1 cellular context compared by ENCODE assay signal in the genomic region with DNA sequence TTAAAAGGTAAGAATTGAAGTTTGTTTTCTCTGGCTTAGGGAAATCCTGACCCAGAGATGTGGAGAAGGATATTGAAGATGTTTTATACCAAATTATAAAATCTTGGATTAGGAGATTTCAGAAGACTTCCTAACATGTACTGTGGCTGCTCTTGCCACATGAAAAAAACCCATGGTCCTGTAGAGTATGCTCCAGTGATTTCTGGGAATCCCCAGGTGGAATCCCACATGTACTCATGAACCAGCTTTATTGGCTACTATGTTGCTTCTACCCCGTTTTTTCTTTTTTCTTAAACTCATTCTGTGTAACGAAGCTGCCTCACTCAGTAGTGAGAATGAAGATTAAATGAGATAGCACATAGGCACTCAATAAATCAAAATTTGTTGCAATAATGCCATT.
TF ChIP-seq lines count a peak whose summit lies in the region.

No MANE protein-coding gene starts in this region.

TF ChIP-seq in GM23338, 12 proteins besides CTCF, POLR2A, EP300 and RAD21 (continued from another document):
- TF ChIP-seq, protein P1, sequence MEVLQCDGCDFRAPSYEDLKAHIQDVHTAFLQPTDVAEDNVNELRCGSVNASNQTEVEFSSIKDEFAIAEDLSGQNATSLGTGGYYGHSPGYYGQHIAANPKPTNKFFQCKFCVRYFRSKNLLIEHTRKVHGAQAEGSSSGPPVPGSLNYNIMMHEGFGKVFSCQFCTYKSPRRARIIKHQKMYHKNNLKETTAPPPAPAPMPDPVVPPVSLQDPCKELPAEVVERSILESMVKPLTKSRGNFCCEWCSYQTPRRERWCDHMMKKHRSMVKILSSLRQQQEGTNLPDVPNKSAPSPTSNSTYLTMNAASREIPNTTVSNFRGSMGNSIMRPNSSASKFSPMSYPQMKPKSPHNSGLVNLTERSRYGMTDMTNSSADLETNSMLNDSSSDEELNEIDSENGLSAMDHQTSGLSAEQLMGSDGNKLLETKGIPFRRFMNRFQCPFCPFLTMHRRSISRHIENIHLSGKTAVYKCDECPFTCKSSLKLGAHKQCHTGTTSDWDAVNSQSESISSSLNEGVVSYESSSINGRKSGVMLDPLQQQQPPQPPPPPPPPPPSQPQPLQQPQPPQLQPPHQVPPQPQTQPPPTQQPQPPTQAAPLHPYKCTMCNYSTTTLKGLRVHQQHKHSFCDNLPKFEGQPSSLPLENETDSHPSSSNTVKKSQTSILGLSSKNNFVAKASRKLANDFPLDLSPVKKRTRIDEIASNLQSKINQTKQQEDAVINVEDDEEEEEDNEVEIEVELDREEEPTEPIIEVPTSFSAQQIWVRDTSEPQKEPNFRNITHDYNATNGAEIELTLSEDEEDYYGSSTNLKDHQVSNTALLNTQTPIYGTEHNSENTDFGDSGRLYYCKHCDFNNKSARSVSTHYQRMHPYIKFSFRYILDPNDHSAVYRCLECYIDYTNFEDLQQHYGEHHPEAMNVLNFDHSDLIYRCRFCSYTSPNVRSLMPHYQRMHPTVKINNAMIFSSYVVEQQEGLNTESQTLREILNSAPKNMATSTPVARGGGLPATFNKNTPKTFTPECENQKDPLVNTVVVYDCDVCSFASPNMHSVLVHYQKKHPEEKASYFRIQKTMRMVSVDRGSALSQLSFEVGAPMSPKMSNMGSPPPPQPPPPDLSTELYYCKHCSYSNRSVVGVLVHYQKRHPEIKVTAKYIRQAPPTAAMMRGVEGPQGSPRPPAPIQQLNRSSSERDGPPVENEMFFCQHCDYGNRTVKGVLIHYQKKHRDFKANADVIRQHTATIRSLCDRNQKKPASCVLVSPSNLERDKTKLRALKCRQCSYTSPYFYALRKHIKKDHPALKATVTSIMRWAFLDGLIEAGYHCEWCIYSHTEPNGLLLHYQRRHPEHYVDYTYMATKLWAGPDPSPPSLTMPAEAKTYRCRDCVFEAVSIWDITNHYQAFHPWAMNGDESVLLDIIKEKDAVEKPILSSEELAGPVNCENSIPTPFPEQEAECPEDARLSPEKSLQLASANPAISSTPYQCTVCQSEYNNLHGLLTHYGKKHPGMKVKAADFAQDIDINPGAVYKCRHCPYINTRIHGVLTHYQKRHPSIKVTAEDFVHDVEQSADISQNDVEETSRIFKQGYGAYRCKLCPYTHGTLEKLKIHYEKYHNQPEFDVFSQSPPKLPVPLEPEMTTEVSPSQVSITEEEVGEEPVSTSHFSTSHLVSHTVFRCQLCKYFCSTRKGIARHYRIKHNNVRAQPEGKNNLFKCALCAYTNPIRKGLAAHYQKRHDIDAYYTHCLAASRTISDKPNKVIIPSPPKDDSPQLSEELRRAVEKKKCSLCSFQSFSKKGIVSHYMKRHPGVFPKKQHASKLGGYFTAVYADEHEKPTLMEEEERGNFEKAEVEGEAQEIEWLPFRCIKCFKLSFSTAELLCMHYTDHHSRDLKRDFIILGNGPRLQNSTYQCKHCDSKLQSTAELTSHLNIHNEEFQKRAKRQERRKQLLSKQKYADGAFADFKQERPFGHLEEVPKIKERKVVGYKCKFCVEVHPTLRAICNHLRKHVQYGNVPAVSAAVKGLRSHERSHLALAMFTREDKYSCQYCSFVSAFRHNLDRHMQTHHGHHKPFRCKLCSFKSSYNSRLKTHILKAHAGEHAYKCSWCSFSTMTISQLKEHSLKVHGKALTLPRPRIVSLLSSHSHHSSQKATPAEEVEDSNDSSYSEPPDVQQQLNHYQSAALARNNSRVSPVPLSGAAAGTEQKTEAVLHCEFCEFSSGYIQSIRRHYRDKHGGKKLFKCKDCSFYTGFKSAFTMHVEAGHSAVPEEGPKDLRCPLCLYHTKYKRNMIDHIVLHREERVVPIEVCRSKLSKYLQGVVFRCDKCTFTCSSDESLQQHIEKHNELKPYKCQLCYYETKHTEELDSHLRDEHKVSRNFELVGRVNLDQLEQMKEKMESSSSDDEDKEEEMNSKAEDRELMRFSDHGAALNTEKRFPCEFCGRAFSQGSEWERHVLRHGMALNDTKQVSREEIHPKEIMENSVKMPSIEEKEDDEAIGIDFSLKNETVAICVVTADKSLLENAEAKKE (CRISPR knock-in tag; IDR thresholded peaks at IDR 0.05): no peak
